8 cellular contexts compared by ENCODE assay signal in the genomic region with DNA sequence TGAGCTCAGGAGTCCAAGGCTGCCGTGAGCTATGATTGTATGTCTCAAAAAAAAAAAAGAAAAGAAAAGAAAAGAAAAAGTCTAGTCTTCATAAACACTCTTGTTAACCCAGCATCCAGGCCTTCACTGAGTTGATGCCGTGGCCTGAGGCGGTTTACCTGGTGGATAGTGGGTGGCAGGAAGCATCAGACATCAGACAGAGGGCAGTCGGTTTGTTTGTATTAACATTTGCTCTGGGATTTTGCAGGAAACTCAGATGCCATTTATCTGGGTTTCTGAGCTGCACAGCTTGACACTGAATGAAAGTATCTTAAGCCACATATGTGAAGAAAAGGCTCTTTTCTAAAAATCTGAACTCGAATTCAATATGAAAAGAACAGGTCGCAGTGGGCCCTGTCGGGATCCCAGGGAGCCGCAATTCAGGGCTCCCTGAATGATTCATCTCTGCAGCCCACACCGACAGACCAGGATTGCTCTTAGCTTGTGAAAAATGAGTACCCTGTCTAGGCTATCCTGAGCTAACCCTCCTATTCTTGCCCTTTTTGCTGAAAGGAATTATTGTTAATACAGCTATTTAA. TPM values are rescaled to one million over a fixed set of nuclear protein-coding genes. Genes with fewer than 3 reads are reported as not detected.
DNase-seq lines count a peak whose midpoint lies in the region; ATAC-seq and FAIRE-seq lines count a peak whose summit lies in the region.

No MANE protein-coding gene starts in this region.

- ATAC-seq in activated CD8-positive, alpha-beta memory T cell treated with anti-CD3 and anti-CD28 coated beads, Interleukin-2, amount 10 ng/mL, durations not matched to agents 7 days and 5 days: no peak

- intact Hi-C loops in activated T-helper 1 cell treated with anti-CD3 and anti-CD28 coated beads, Interleukin-12 subunit alpha, Interleukin-12 subunit beta, Interleukin-2, Interleukin-4 antibody, amounts not matched to agents 30 ng/mL and 10 ng/mL and 1 ng/mL, durations not matched to agents 14 hours and 24 hours and 36 hours (cut with micrococcal nuclease): loop anchor here (10.0 kb wide), 1 partner anchor 96 kb away; a partner anchor contains a TSS

- peaks cover 4% of the 10 kb centered on the region for H3K36me3 Mint-ChIP-seq in activated naive CD4-positive, alpha-beta T cell treated with anti-CD3 and anti-CD28 coated beads, Interleukin-2, amount 10 ng/mL, durations not matched to agents 7 days and 5 days
- H3K36me3 Mint-ChIP-seq in activated T-helper 1 cell treated with anti-CD3 and anti-CD28 coated beads, Interleukin-12 subunit alpha, Interleukin-12 subunit beta, Interleukin-2, Interleukin-4 antibody, amounts not matched to agents 30 ng/mL and 10 ng/mL and 1 ng/mL, durations not matched to agents 14 hours and 24 hours and 36 hours (ENCODE audit: low read depth): peaks cover 4% of the 10 kb centered on the region
- peaks cover 2% of the 10 kb centered on the region for H3K36me3 Mint-ChIP-seq in activated CD8-positive, alpha-beta memory T cell treated with anti-CD3 and anti-CD28 coated beads, Interleukin-2, amount 10 ng/mL, durations not matched to agents 7 days and 5 days

- peaks cover 28% of the 10 kb centered on the region for H3K4me1 Mint-ChIP-seq in activated naive CD4-positive, alpha-beta T cell treated with anti-CD3 and anti-CD28 coated beads, Interleukin-2, amount 10 ng/mL, durations not matched to agents 7 days and 5 days
- H3K4me1 Mint-ChIP-seq in activated T-helper 1 cell treated with anti-CD3 and anti-CD28 coated beads, Interleukin-12 subunit alpha, Interleukin-12 subunit beta, Interleukin-2, Interleukin-4 antibody, amounts not matched to agents 30 ng/mL and 10 ng/mL and 1 ng/mL, durations not matched to agents 14 hours and 24 hours and 36 hours (ENCODE audit: low read depth): peaks cover 9% of the 10 kb centered on the region
- H3K4me1 Mint-ChIP-seq in activated CD8-positive, alpha-beta memory T cell treated with anti-CD3 and anti-CD28 coated beads, Interleukin-2, amount 10 ng/mL, durations not matched to agents 7 days and 5 days: peaks cover 16% of the 10 kb centered on the region

- peaks cover 21% of the 10 kb centered on the region for H3K4me1 ChIP-seq in iPS-20b (ENCODE audit: insufficient read depth, low read length)

- H3K27ac Mint-ChIP-seq in activated naive CD4-positive, alpha-beta T cell treated with anti-CD3 and anti-CD28 coated beads, Interleukin-2, amount 10 ng/mL, durations not matched to agents 7 days and 5 days: no peak overlapping the region
- no peak overlapping the region for H3K27ac Mint-ChIP-seq in activated T-helper 1 cell treated with anti-CD3 and anti-CD28 coated beads, Interleukin-12 subunit alpha, Interleukin-12 subunit beta, Interleukin-2, Interleukin-4 antibody, amounts not matched to agents 30 ng/mL and 10 ng/mL and 1 ng/mL, durations not matched to agents 14 hours and 24 hours and 36 hours
- no peak overlapping the region for H3K27ac Mint-ChIP-seq in activated CD8-positive, alpha-beta memory T cell treated with anti-CD3 and anti-CD28 coated beads, Interleukin-2, amount 10 ng/mL, durations not matched to agents 7 days and 5 days

- H3K9me3 ChIP-seq in iPS-20b (ENCODE audit: insufficient read depth, low read depth, low read length): no peaks in the 10 kb centered on the region

- H3K4me3 Mint-ChIP-seq in activated naive CD4-positive, alpha-beta T cell treated with anti-CD3 and anti-CD28 coated beads, Interleukin-2, amount 10 ng/mL, durations not matched to agents 7 days and 5 days: peak overlapping the region; percentile 56
- H3K4me3 Mint-ChIP-seq in activated T-helper 1 cell treated with anti-CD3 and anti-CD28 coated beads, Interleukin-12 subunit alpha, Interleukin-12 subunit beta, Interleukin-2, Interleukin-4 antibody, amounts not matched to agents 30 ng/mL and 10 ng/mL and 1 ng/mL, durations not matched to agents 14 hours and 24 hours and 36 hours: peak overlapping the region; percentile 73
- no peak overlapping the region for H3K4me3 Mint-ChIP-seq in activated CD8-positive, alpha-beta memory T cell treated with anti-CD3 and anti-CD28 coated beads, Interleukin-2, amount 10 ng/mL, durations not matched to agents 7 days and 5 days

- peak overlapping the region; percentile 75; the same call in 1 of the 2 replicates for H3K9ac ChIP-seq in iPS-20b (ENCODE audit: low read depth, low read length)

- peaks cover 60% of the 10 kb centered on the region for H3K27me3 Mint-ChIP-seq in activated naive CD4-positive, alpha-beta T cell treated with anti-CD3 and anti-CD28 coated beads, Interleukin-2, amount 10 ng/mL, durations not matched to agents 7 days and 5 days
- peaks cover 18% of the 10 kb centered on the region for H3K27me3 Mint-ChIP-seq in activated T-helper 1 cell treated with anti-CD3 and anti-CD28 coated beads, Interleukin-12 subunit alpha, Interleukin-12 subunit beta, Interleukin-2, Interleukin-4 antibody, amounts not matched to agents 30 ng/mL and 10 ng/mL and 1 ng/mL, durations not matched to agents 14 hours and 24 hours and 36 hours (ENCODE audit: insufficient read depth)
- peaks cover 49% of the 10 kb centered on the region for H3K27me3 Mint-ChIP-seq in activated CD8-positive, alpha-beta memory T cell treated with anti-CD3 and anti-CD28 coated beads, Interleukin-2, amount 10 ng/mL, durations not matched to agents 7 days and 5 days

- no peak for FAIRE-seq in GM19239 (lab: Jason Lieb, UNC)

- H3K36me3 ChIP-seq in iPS-20b (ENCODE audit: insufficient read depth, low read depth, low read length): peaks cover 4% of the 10 kb centered on the region

- DNase-seq in activated naive CD4-positive, alpha-beta T cell treated with anti-CD3 and anti-CD28 coated beads, Interleukin-2, amount 10 ng/mL, durations not matched to agents 7 days and 5 days: no peak
- DNase-seq in activated naive CD4-positive, alpha-beta T cell treated with anti-CD3 and anti-CD28 coated beads, Interleukin-2, amount 50 U/mL, for 16 hours: no peak
- no peak for DNase-seq in activated T-helper 1 cell treated with anti-CD3 and anti-CD28 coated beads, Interleukin-12 subunit alpha, Interleukin-12 subunit beta, Interleukin-2, Interleukin-4 antibody, amounts not matched to agents 30 ng/mL and 10 ng/mL and 1 ng/mL, durations not matched to agents 14 hours and 24 hours and 36 hours (ENCODE audit: low spot score)
- DNase-seq in GM19239 (ENCODE audit: insufficient read length, low spot score) (no peak), cerebellar nuclear complex (lab: John Stamatoyannopoulos, UW) (no peak)
- no peak for DNase-seq in activated CD8-positive, alpha-beta memory T cell treated with anti-CD3 and anti-CD28 coated beads, Interleukin-2, amount 10 ng/mL, durations not matched to agents 7 days and 5 days

- H3K27ac ChIP-seq in iPS-20b (ENCODE audit: low read length) (no peak overlapping the region), temporal lobe (ENCODE audit: low read depth, low read length) (peak overlapping the region; percentile 57)

- H3K9me3 Mint-ChIP-seq in activated naive CD4-positive, alpha-beta T cell treated with anti-CD3 and anti-CD28 coated beads, Interleukin-2, amount 10 ng/mL, durations not matched to agents 7 days and 5 days: peaks cover 2% of the 10 kb centered on the region
- H3K9me3 Mint-ChIP-seq in activated T-helper 1 cell treated with anti-CD3 and anti-CD28 coated beads, Interleukin-12 subunit alpha, Interleukin-12 subunit beta, Interleukin-2, Interleukin-4 antibody, amounts not matched to agents 30 ng/mL and 10 ng/mL and 1 ng/mL, durations not matched to agents 14 hours and 24 hours and 36 hours: peaks cover 3% of the 10 kb centered on the region
- no peaks in the 10 kb centered on the region for H3K9me3 Mint-ChIP-seq in activated CD8-positive, alpha-beta memory T cell treated with anti-CD3 and anti-CD28 coated beads, Interleukin-2, amount 10 ng/mL, durations not matched to agents 7 days and 5 days (ENCODE audit: low read depth)

- CTCF ChIA-PET in activated naive CD4-positive, alpha-beta T cell treated with anti-CD3 and anti-CD28 coated beads, Interleukin-2, amount 10 ng/mL, durations not matched to agents 7 days and 5 days (lab: Charles Lee): interaction anchor here (1.0 to 1.7 kb wide), 4 partner anchors 21 to 157 kb away, joined by 3 to 6 read pairs (median 5); no protein-coding TSS in a partner anchor
- CTCF ChIA-PET in activated CD8-positive, alpha-beta memory T cell treated with anti-CD3 and anti-CD28 coated beads, Interleukin-2, amount 10 ng/mL, durations not matched to agents 7 days and 5 days (lab: Charles Lee): interaction anchor here (1.3 to 1.6 kb wide), 3 partner anchors 13 to 320 kb away, joined by 3 to 4 read pairs (median 3); no protein-coding TSS in a partner anchor

- peaks cover 16% of the 10 kb centered on the region for H3K27me3 ChIP-seq in iPS-20b (ENCODE audit: insufficient read depth, low read length)

- peak overlapping the region; percentile 72 for H3K4me3 ChIP-seq in iPS-20b (ENCODE audit: low read length)

RNA-seq across cellular contexts. Expression of a gene that starts 1.1 kb away (rescaled TPM):
- total RNA-seq in activated T-helper 1 cell treated with anti-CD3 and anti-CD28 coated beads, Interleukin-12 subunit alpha, Interleukin-12 subunit beta, Interleukin-2, Interleukin-4 antibody, amounts not matched to agents 30 ng/mL and 10 ng/mL and 1 ng/mL, durations not matched to agents 14 hours and 24 hours and 36 hours: 0.18 TPM in 1 of 2 replicates, not detected in the other
- 12.8 TPM for total RNA-seq in temporal lobe
- not detected for total RNA-seq in activated CD8-positive, alpha-beta memory T cell treated with anti-CD3 and anti-CD28 coated beads, Interleukin-2, amount 10 ng/mL, durations not matched to agents 7 days and 5 days

RNA-seq across cellular contexts. Expression of a gene that starts 56.8 kb away (rescaled TPM):
- not detected in 2 replicates for total RNA-seq in activated T-helper 1 cell treated with anti-CD3 and anti-CD28 coated beads, Interleukin-12 subunit alpha, Interleukin-12 subunit beta, Interleukin-2, Interleukin-4 antibody, amounts not matched to agents 30 ng/mL and 10 ng/mL and 1 ng/mL, durations not matched to agents 14 hours and 24 hours and 36 hours
- total RNA-seq in temporal lobe: not detected
- total RNA-seq in activated CD8-positive, alpha-beta memory T cell treated with anti-CD3 and anti-CD28 coated beads, Interleukin-2, amount 10 ng/mL, durations not matched to agents 7 days and 5 days: not detected

Comparison
In these comparisons a context has a peak if more than half of its experiments do, and no peak if none do; other contexts are left out.
1. RNA of a gene that starts 1.1 kb away (total RNA-seq): 12.8 TPM in temporal lobe (single experiment); 0.18 TPM in activated T-helper 1 cell treated with anti-CD3 and anti-CD28 coated beads, Interleukin-12 subunit alpha, Interleukin-12 subunit beta, Interleukin-2, Interleukin-4 antibody, amounts not matched to agents 30 ng/mL and 10 ng/mL and 1 ng/mL, durations not matched to agents 14 hours and 24 hours and 36 hours and not detected in activated CD8-positive, alpha-beta memory T cell treated with anti-CD3 and anti-CD28 coated beads, Interleukin-2, amount 10 ng/mL, durations not matched to agents 7 days and 5 days; every median in the first group is over 10 times any median in the second.